In the genomic region with DNA sequence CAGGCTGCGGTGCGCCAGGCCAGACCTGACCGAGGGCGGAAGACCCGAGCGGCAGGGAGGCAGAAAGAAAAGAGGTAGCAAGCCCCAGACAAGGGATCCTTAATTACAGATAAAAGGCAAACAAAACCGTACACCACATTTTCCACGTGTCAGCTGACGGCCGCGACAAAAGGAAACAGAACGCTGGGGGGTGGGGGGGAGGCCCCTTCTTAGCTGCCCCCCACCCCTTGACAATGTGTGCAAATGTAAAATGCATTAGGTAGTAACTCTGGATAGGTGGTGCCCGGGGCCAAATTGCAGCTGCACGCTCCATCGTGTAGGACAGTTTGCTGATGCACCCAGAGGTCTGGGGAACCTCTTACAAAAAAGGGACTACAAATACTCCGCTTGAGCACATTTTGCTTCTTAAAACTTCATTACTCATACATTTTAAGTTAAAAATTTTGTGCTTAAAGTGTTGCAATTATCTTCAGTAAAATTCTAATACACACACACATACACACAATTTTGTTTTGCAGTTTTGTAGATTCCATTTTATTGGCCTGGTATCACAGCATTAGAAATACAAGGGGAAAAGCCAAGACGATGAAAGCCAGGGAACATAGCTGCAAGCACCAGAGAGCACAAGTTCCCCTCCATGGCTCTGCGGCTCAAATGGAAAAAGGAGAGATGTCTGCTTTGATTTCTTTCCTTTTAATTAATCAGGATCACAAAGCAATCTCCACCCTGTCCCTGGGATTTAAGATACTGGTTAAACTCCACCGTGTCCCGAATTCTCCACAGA, we compare ENCODE assay signal across 8 cellular contexts.
A peak's percentile ranks its signal among the peaks of the same experiment; 100 is the strongest.
DNase-seq lines count a peak whose midpoint lies in the region; ATAC-seq lines count a peak whose summit lies in the region.

No MANE protein-coding gene starts in this region.

- peaks cover 39% of the 10 kb centered on the region for H3K4me1 ChIP-seq in iPS-18a (ENCODE audit: control insufficient read depth, low read depth, low read length)

- H3K36me3 ChIP-seq in iPS-18a (ENCODE audit: control insufficient read depth, low read depth, low read length) = no peaks in the 10 kb centered on the region

- H3K27me3 Mint-ChIP-seq in activated naive CD8-positive, alpha-beta T cell treated with anti-CD3 and anti-CD28 coated beads for 36 hours = peaks cover 70% of the 10 kb centered on the region

- peak overlapping the region; percentile 50 for H3K4me3 ChIP-seq in iPS-18a (ENCODE audit: low read length)

- H3K9ac ChIP-seq in iPS-18a (ENCODE audit: low read length) = peak overlapping the region; percentile 51

- H3K36me3 Mint-ChIP-seq in activated naive CD8-positive, alpha-beta T cell treated with anti-CD3 and anti-CD28 coated beads for 36 hours = peaks cover 6% of the 10 kb centered on the region

- no peak overlapping the region for H3K27ac Mint-ChIP-seq in activated naive CD8-positive, alpha-beta T cell treated with anti-CD3 and anti-CD28 coated beads for 36 hours

- peaks cover 37% of the 10 kb centered on the region for H3K27me3 ChIP-seq in iPS-18a (ENCODE audit: control insufficient read depth, insufficient read depth, low read length)

- no peaks in the 10 kb centered on the region for H3K9me3 Mint-ChIP-seq in activated naive CD8-positive, alpha-beta T cell treated with anti-CD3 and anti-CD28 coated beads for 36 hours

- ATAC-seq in HG03196 (IDR thresholded peaks at IDR 0.05; ENCODE audit: unreplicated experiment) = peak; percentile 32
- ATAC-seq in stimulated activated naive CD8-positive, alpha-beta T cell treated with anti-CD3 and anti-CD28 coated beads, Interleukin-15, Interleukin-2, amounts not matched to agents 100 U/mL and 50 U/mL, for 24 hours = no peak

- peak; percentile 6 for DNase-seq in activated CD4-positive, alpha-beta T cell treated with anti-CD3 and anti-CD28 coated beads for 48 hours
- DNase-seq in activated CD4-positive, alpha-beta T cell treated with anti-CD3 and anti-CD28 coated beads for 1 hour = no peak
- DNase-seq in activated naive CD8-positive, alpha-beta T cell treated with anti-CD3 and anti-CD28 coated beads for 36 hours = peak; percentile 2
- peak; percentile 25 for DNase-seq in stimulated activated naive CD8-positive, alpha-beta T cell treated with anti-CD3 and anti-CD28 coated beads, Interleukin-15, Interleukin-2, amounts not matched to agents 100 U/mL and 50 U/mL, for 24 hours
- no peak for DNase-seq in hepatic stellate cell (ENCODE audit: low spot score)
- no peak for DNase-seq in dermis blood vessel endothelial cell

- H3K27ac ChIP-seq in iPS-18a (ENCODE audit: low read length) = no peak overlapping the region

- H3K4me3 Mint-ChIP-seq in activated naive CD8-positive, alpha-beta T cell treated with anti-CD3 and anti-CD28 coated beads for 36 hours = peak overlapping the region; percentile 52

- no peaks in the 10 kb centered on the region for H3K9me3 ChIP-seq in iPS-18a (ENCODE audit: control insufficient read depth, low read depth, low read length)

- H3K4me1 Mint-ChIP-seq in activated naive CD8-positive, alpha-beta T cell treated with anti-CD3 and anti-CD28 coated beads for 36 hours = peaks cover 18% of the 10 kb centered on the region

Comparison
In these comparisons a context has a peak if more than half of its experiments do, and no peak if none do; other contexts are left out.
1. DNase-seq: peak in activated CD4-positive, alpha-beta T cell treated with anti-CD3 and anti-CD28 coated beads for 48 hours (single experiment), activated naive CD8-positive, alpha-beta T cell treated with anti-CD3 and anti-CD28 coated beads for 36 hours (single experiment) and stimulated activated naive CD8-positive, alpha-beta T cell treated with anti-CD3 and anti-CD28 coated beads, Interleukin-15, Interleukin-2, amounts not matched to agents 100 U/mL and 50 U/mL, for 24 hours (single experiment); none in activated CD4-positive, alpha-beta T cell treated with anti-CD3 and anti-CD28 coated beads for 1 hour (single experiment), hepatic stellate cell (single experiment) and dermis blood vessel endothelial cell (single experiment).